In the genomic region with DNA sequence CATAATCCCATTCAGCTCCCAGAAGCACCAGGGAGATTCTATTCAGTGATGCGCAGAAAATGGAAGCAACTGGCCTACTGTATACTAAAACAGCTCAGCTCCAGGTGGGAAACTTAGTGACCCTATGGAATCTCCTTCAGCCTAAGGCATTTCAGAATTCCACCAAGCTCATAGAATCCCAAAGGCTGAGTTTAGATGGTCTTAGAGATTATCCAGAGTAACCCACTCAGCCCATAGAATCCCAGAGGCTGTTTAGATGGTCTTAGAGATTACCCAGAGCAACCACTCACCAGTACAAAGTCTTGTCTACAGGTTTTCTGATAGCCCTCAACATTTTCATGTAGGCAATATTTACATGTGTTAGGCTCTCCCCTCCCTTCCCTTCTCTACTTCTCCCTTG, we compare ENCODE assay signal across 24 cellular contexts.
"Had no signal": no experiment of that assay in that cellular context is flagged by ENCODE, and none has a peak within 500 bp of the region (broad histone marks: within the 10 kb centered on the region; RNA-seq: fewer than 3 reads in every experiment).

No MANE protein-coding gene starts in this region.

- H3K36me3 Mint-ChIP-seq: immature natural killer cell; naive thymus-derived CD4-positive, alpha-beta T cell; neural progenitor cell; stimulated activated effector memory CD8-positive, alpha-beta T cell treated with anti-CD3 and anti-CD28 coated beads, Interleukin-12 subunit alpha, Interleukin-12 subunit beta, amount 100 ng/mL, for 72 hours had no signal

- H3K36me3 ChIP-seq: left ventricle myocardium inferior, neural progenitor cell, neutrophil, sigmoid colon, spleen, tibial nerve, upper lobe of left lung, vagina had no signal

- H3K27ac Mint-ChIP-seq: immature natural killer cell; naive thymus-derived CD4-positive, alpha-beta T cell; nephron progenitor cell; neural progenitor cell; stimulated activated effector memory CD8-positive, alpha-beta T cell treated with anti-CD3 and anti-CD28 coated beads, Interleukin-12 subunit alpha, Interleukin-12 subunit beta, amount 100 ng/mL, for 72 hours had no signal

- H3K4me2 ChIP-seq: neural progenitor cell had no signal

- H3K9me3 Mint-ChIP-seq: immature natural killer cell; nephron progenitor cell; neural progenitor cell; stimulated activated effector memory CD8-positive, alpha-beta T cell treated with anti-CD3 and anti-CD28 coated beads, Interleukin-12 subunit alpha, Interleukin-12 subunit beta, amount 100 ng/mL, for 72 hours; stimulated activated naive CD8-positive, alpha-beta T cell treated with anti-CD3 and anti-CD28 coated beads, Interleukin-15, amount 100 ng/mL, for 72 hours had no signal

- H2AFZ ChIP-seq: parathyroid adenoma had no signal

- H3K9me3 ChIP-seq: left ventricle myocardium inferior, mucosa of descending colon, neutrophil, psoas muscle, sigmoid colon, spleen, tibial nerve, upper lobe of left lung, vagina had no signal

- H3K4me3 Mint-ChIP-seq: immature natural killer cell; naive thymus-derived CD4-positive, alpha-beta T cell; nephron progenitor cell; neural progenitor cell; stimulated activated effector memory CD8-positive, alpha-beta T cell treated with anti-CD3 and anti-CD28 coated beads, Interleukin-12 subunit alpha, Interleukin-12 subunit beta, amount 100 ng/mL, for 72 hours; stimulated activated naive CD8-positive, alpha-beta T cell treated with anti-CD3 and anti-CD28 coated beads, Interleukin-15, amount 100 ng/mL, for 72 hours had no signal

- H3K9ac ChIP-seq: neural progenitor cell, parathyroid adenoma had no signal

- H3K27ac ChIP-seq: left ventricle myocardium inferior, neural progenitor cell, neutrophil, parathyroid adenoma, psoas muscle, sigmoid colon, spleen, tibial nerve, upper lobe of left lung, vagina had no signal

- H3K27me3 ChIP-seq: neural progenitor cell, sigmoid colon, tibial nerve, upper lobe of left lung, vagina had no signal

- H3K4me1 Mint-ChIP-seq: naive thymus-derived CD4-positive, alpha-beta T cell; stimulated activated effector memory CD8-positive, alpha-beta T cell treated with anti-CD3 and anti-CD28 coated beads, Interleukin-12 subunit alpha, Interleukin-12 subunit beta, amount 100 ng/mL, for 72 hours had no signal

- H3K4me3 ChIP-seq: left ventricle myocardium inferior, lung, mucosa of descending colon, neural progenitor cell, psoas muscle, sigmoid colon, spleen, tibial nerve, upper lobe of left lung, vagina had no signal

- H3K79me2 ChIP-seq: parathyroid adenoma had no signal

- DNase-seq: hypothalamus; immature natural killer cell; left ventricle myocardium inferior; midbrain; mucosa of descending colon; naive thymus-derived CD4-positive, alpha-beta T cell; nephron progenitor cell; occipital lobe; psoas muscle; sigmoid colon; small intestine; spleen; stimulated activated CD4-positive, alpha-beta T cell treated with anti-CD3 and anti-CD28 coated beads, Interleukin-4, amount 100 ng/mL, for 24 hours; stimulated activated naive CD4-positive, alpha-beta T cell treated with Interleukin-2 at 50 U/mL for 16 hours; stimulated activated naive CD8-positive, alpha-beta T cell treated with anti-CD3 and anti-CD28 coated beads, Interleukin-15, amount 100 ng/mL, for 72 hours; substantia nigra; upper lobe of left lung had no signal

- H3K4me1 ChIP-seq: left ventricle myocardium inferior, neural progenitor cell, sigmoid colon had no signal
